ENCODE assay signal across 25 cellular contexts in genomic region chr4:177611974-177612664, GRCh38.
"Had no signal": no experiment of that assay in that cellular context is flagged by ENCODE, and none has a peak within 500 bp of the region (broad histone marks: within the 10 kb centered on the region; RNA-seq: fewer than 3 reads in every experiment).

No MANE protein-coding gene starts in this region.

- FAIRE-seq: endometrium, frontal cortex, islet of Langerhans, keratinocyte had no signal

- H3K4me3 Mint-ChIP-seq: dendritic cell treated with granulocyte-macrophage colony-stimulating factor and Interleukin-4, amounts not matched to agents 40 ng/mL and 50 ng/mL, for 4 days; effector memory CD8-positive, alpha-beta T cell; endodermal cell; memory B cell had no signal

- H3K27me3 ChIP-seq: colonic mucosa, esophagus squamous epithelium, foreskin keratinocyte, gastroesophageal sphincter, heart left ventricle, hepatocyte, left lung had no signal

- H3K36me3 ChIP-seq: colonic mucosa, esophagus squamous epithelium, gastroesophageal sphincter, heart left ventricle, left lung, lower lobe of right lung had no signal

- ATAC-seq: effector memory CD8-positive, alpha-beta T cell; esophagus mucosa; foreskin keratinocyte; gastroesophageal sphincter; heart left ventricle; left cardiac atrium; left lung; left ventricle myocardium superior; lower lobe of right lung had no signal

- H3K27me3 Mint-ChIP-seq: dendritic cell treated with granulocyte-macrophage colony-stimulating factor and Interleukin-4, amounts not matched to agents 40 ng/mL and 50 ng/mL, for 4 days had no signal

- H3K27ac Mint-ChIP-seq: dendritic cell treated with granulocyte-macrophage colony-stimulating factor and Interleukin-4, amounts not matched to agents 40 ng/mL and 50 ng/mL, for 4 days; effector memory CD8-positive, alpha-beta T cell; endodermal cell; memory B cell had no signal

- H3K4me3 ChIP-seq: colonic mucosa, esophagus squamous epithelium, gastroesophageal sphincter, heart left ventricle, hepatocyte, left lung, lower lobe of right lung had no signal

- H3K4me1 ChIP-seq: colonic mucosa, esophagus squamous epithelium, foreskin keratinocyte, gastroesophageal sphincter, heart left ventricle, left lung, lower lobe of right lung had no signal

- H3K9me3 Mint-ChIP-seq: dendritic cell treated with granulocyte-macrophage colony-stimulating factor and Interleukin-4, amounts not matched to agents 40 ng/mL and 50 ng/mL, for 4 days; effector memory CD8-positive, alpha-beta T cell; memory B cell had no signal

- H3K4me1 Mint-ChIP-seq: memory B cell had no signal

- H3K9me3 ChIP-seq: colonic mucosa, esophagus squamous epithelium, gastroesophageal sphincter, heart left ventricle, lower lobe of right lung had no signal

- DNase-seq: colonic mucosa; cortex of kidney; effector CD8-positive, alpha-beta T cell; effector memory CD8-positive, alpha-beta T cell; endodermal cell; erythroblast; esophagus squamous epithelium; heart left ventricle; left cardiac atrium; left lung; left ventricle myocardium superior; lower lobe of right lung; mesendoderm; midbrain had no signal

- H3K36me3 Mint-ChIP-seq: memory B cell had no signal

- H3K27ac ChIP-seq: colonic mucosa, epithelial cell of prostate, esophagus squamous epithelium, foreskin keratinocyte, gastroesophageal sphincter, heart left ventricle, hepatocyte, left lung, lower lobe of right lung had no signal
